Comparison of ENCODE assay signal across 19 cellular contexts in the genomic region with DNA sequence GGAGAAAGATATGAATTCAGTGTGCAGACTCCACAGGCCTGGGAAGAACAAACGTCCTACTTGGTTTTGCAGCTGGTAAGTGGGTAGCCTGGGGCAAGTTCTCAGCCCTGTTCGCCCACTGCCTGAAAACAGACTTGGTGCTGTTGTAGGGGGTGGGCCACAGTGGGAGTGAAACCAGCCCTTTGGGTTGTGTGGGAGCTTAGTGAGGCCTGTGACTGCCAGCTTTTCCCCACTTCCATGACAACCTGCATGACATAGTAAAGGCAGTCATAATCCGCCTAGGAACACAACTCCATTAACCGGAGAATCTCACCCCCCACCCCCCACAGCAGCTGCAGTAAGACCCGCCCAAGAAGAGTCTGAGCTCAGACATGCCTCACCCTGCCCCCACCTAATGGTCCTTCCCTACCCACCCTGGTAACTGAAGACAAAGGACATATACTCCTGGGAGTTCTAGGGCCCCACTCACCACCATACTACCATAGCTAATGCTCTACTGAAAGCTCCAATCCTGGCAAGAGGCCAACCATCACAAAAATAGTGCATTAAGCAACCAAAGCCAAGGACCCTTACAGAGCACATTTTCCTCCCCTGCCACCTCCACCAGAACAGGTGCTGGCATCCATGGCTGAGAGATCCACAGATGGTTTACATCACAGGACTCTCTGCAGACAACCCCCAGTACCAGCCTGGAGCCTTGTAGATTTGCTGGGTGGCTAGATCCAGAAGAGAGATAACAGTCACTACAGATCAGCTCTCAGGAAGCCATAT. TPM values are rescaled to one million over a fixed set of nuclear protein-coding genes. Genes with fewer than 3 reads are reported as not detected.
"Had no signal": no experiment of that assay in that cellular context is flagged by ENCODE, and none has a peak within 500 bp of the region (broad histone marks: within the 10 kb centered on the region; RNA-seq: fewer than 3 reads in every experiment).

No MANE protein-coding gene starts in this region.

- H3K36me3 ChIP-seq: pancreas had no signal

- H3K27ac ChIP-seq: body of pancreas, pancreas, VCaP had no signal

- H3K27me3 ChIP-seq: body of pancreas, pancreas had no signal

- DNase-seq: activated CD4-positive, alpha-beta T cell treated with anti-CD3 and anti-CD28 coated beads for 4 hours; activated naive CD4-positive, alpha-beta T cell treated with anti-CD3 and anti-CD28 coated beads, Interleukin-2, amount 50 U/mL, for 16 hours; amniotic stem cell; body of pancreas; central memory CD4-positive, alpha-beta T cell; cortex of kidney; effector memory CD4-positive, alpha-beta T cell; kidney; pancreas; retina; stimulated activated CD4-positive, alpha-beta T cell treated with anti-CD3 and anti-CD28 coated beads, Interleukin-4, amount 100 ng/mL, for 1 hour had no signal

- H3K27ac Mint-ChIP-seq: stimulated activated naive CD8-positive, alpha-beta T cell treated with anti-CD3 and anti-CD28 coated beads, Interleukin-15, Interleukin-2, amounts not matched to agents 100 ng/mL and 50 ng/mL, for 24 hours had no signal

- H3K4me3 Mint-ChIP-seq: neural crest cell; stimulated activated naive CD8-positive, alpha-beta T cell treated with anti-CD3 and anti-CD28 coated beads, Interleukin-15, Interleukin-2, amounts not matched to agents 100 ng/mL and 50 ng/mL, for 24 hours had no signal

- H3K4me1 Mint-ChIP-seq: neural crest cell had no signal

- ATAC-seq: body of pancreas, pancreas had no signal

- H3K9me3 ChIP-seq: body of pancreas, pancreas had no signal

- FAIRE-seq: kidney, pancreas had no signal

- H3K4me1 ChIP-seq: body of pancreas, pancreas had no signal

- H3K4me3 ChIP-seq: body of pancreas, pancreas had no signal

- H3K27me3 Mint-ChIP-seq: stimulated activated naive CD8-positive, alpha-beta T cell treated with anti-CD3 and anti-CD28 coated beads, Interleukin-15, Interleukin-2, amounts not matched to agents 100 ng/mL and 50 ng/mL, for 24 hours had no signal

RNA-seq across cellular contexts. Expression of a gene that starts 39.8 kb away (rescaled TPM):
- total RNA-seq: activated T-helper 2 cell treated with anti-CD3 and anti-CD28 coated beads, Interferon-gamma antibody, Interleukin-2, Interleukin-4, amounts not matched to agents 10 μg/mL and 5 μg/mL and 100 μg/mL, durations not matched to agents 14 hours and 24 hours and 36 hours; epithelial cell of proximal tubule; kidney; liver; mesenteric fat pad; neural crest cell; ureter had no signal
- polyA plus RNA-seq: liver had no signal
